ENCODE assay signal across 8 cellular contexts in genomic region chr11:64759722-64760719, GRCh38. TPM values are rescaled to one million over a fixed set of nuclear protein-coding genes. Genes with fewer than 3 reads are reported as not detected.
DNase-seq lines count a peak whose midpoint lies in the region; ATAC-seq and TF ChIP-seq lines count a peak whose summit lies in the region.

Gene PYGM (minus strand): TSS chr11:64759974. CDS start chr11:64759898, 76 bp downstream.

- H3K4me1 ChIP-seq in aorta (ENCODE audit: control insufficient read depth in 1 of 2, insufficient read depth in 2 of 2, low read length in 2 of 2) = peaks cover 0 to 1% of the 10 kb centered on the region in 2 donors

- peak; percentile 91 for ATAC-seq in aorta (ENCODE audit: low FRiP score)
- no peak for ATAC-seq in GM19397 (IDR thresholded peaks at IDR 0.05; ENCODE audit: unreplicated experiment)
- no peak for ATAC-seq in GM19395 (IDR thresholded peaks at IDR 0.05; ENCODE audit: unreplicated experiment)

- no peaks in the 10 kb centered on the region for H3K27me3 ChIP-seq in aorta (ENCODE audit: control insufficient read depth in 1 of 2, insufficient read depth in 2 of 2, low read length in 1 of 2)

- DNase-seq in NB4 (ENCODE audit: low read depth) = peak; percentile 73
- DNase-seq in ecto neural progenitor cell (ENCODE audit: low spot score) = peak; percentile 88
- peak; percentile 48 for DNase-seq in middle frontal gyrus (ENCODE audit: extremely low spot score, low spot score)
- peak; percentile 92 to 95 for DNase-seq in aorta
- no peak for DNase-seq in T1000 (lab: John Stamatoyannopoulos, UW)

- H3K4me3 ChIP-seq in NB4 (ENCODE audit: low read depth, low read length) (no peak within 1 kb of the TSS), aorta (ENCODE audit: low read length in 2 of 2) (no peak within 1 kb of the TSS)

- TF ChIP-seq CTCF in 22Rv1 (IDR thresholded peaks at IDR 0.05) = no peak
- no peak for TF ChIP-seq CTCF in NB4 (IDR thresholded peaks at IDR 0.05; ENCODE audit: low read depth, low read length)

- 8 to 11% methylated on average over 24 of the region's 24 CpGs for WGBS in aorta, 2 donors

- no peaks in the 10 kb centered on the region for H3K9me3 ChIP-seq in aorta (ENCODE audit: control insufficient read depth, low read length)

- TF ChIP-seq POLR2A in NB4 (IDR thresholded peaks at IDR 0.05; ENCODE audit: extremely low read depth, insufficient read length) = no peak

- peaks cover 0 to 2% of the 10 kb centered on the region in 2 donors for H3K36me3 ChIP-seq in aorta (ENCODE audit: control insufficient read depth in 1 of 2, insufficient read depth in 2 of 2, low read length in 1 of 2)

- H3K27ac ChIP-seq in 22Rv1 (peak within 1 kb of the TSS; percentile 50; the same call in 1 of the 2 replicates), aorta (ENCODE audit: low read depth in 1 of 2, low read length in 2 of 2) (peak within 1 kb of the TSS in 1 of 2 donors; percentile 58)

- intact Hi-C loops in aorta (cut with DNase I) = no loop called here

RNA-seq across cellular contexts. Expression of gene PYGM, which starts in this region (rescaled TPM):
- 10 to 100 TPM; 11.5 to 12.9 TPM for total RNA-seq in aorta
- 10 to 100 TPM in 1 of 2 donors, 1 to 10 TPM in 1; 1.9 to 12.5 TPM for polyA plus RNA-seq in aorta
